In genomic region chr16:88524973-88525662, GRCh38 we compare ENCODE assay signal across 2 cellular contexts.
TF ChIP-seq lines count a peak whose summit lies in the region.

No MANE protein-coding gene starts in this region.

TF ChIP-seq in IMR-90, 13 proteins besides CTCF, POLR2A, EP300 and RAD21:
- TF ChIP-seq CHD1 (IDR thresholded peaks at IDR 0.05; ENCODE audit: low read depth, low read length) (no peak), SMC3 (IDR thresholded peaks at IDR 0.05; ENCODE audit: low read depth, low read length) (no peak), RCOR1 (IDR thresholded peaks at IDR 0.05; ENCODE audit: insufficient replicate concordance, low read length) (no peak), MAZ (IDR thresholded peaks at IDR 0.05; ENCODE audit: borderline replicate concordance, low read depth, low read length) (no peak), MAFK (IDR thresholded peaks at IDR 0.05; ENCODE audit: low read depth, low read length) (no peak), MXI1 (IDR thresholded peaks at IDR 0.05; ENCODE audit: borderline replicate concordance, low read depth, low read length) (no peak)
- TF ChIP-seq, protein P1, sequence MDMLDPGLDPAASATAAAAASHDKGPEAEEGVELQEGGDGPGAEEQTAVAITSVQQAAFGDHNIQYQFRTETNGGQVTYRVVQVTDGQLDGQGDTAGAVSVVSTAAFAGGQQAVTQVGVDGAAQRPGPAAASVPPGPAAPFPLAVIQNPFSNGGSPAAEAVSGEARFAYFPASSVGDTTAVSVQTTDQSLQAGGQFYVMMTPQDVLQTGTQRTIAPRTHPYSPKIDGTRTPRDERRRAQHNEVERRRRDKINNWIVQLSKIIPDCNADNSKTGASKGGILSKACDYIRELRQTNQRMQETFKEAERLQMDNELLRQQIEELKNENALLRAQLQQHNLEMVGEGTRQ (IDR thresholded peaks at IDR 0.05; ENCODE audit: low read depth, low read length): no peak

TF ChIP-seq in endothelial cell of umbilical vein, 7 proteins besides CTCF, POLR2A, EP300 and RAD21:
- TF ChIP-seq, protein P2, sequence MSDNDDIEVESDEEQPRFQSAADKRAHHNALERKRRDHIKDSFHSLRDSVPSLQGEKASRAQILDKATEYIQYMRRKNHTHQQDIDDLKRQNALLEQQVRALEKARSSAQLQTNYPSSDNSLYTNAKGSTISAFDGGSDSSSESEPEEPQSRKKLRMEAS (IDR thresholded peaks at IDR 0.05; ENCODE audit: insufficient read depth, insufficient read length): no peak
- TF ChIP-seq JUN (IDR thresholded peaks at IDR 0.05; ENCODE audit: borderline replicate concordance, insufficient read depth, insufficient read length, low read depth): no peak
- no peak for TF ChIP-seq FOS (IDR thresholded peaks at IDR 0.05; ENCODE audit: borderline replicate concordance, insufficient read depth, low read length)
- TF ChIP-seq MYC (IDR thresholded peaks at IDR 0.05; ENCODE audit: low read depth, low read length): no peak
- no peak for TF ChIP-seq EZH2 (IDR thresholded peaks at IDR 0.05; ENCODE audit: borderline replicate concordance, low read depth, low read length, severe bottlenecking)
- TF ChIP-seq GATA2 (IDR thresholded peaks at IDR 0.05; ENCODE audit: insufficient read depth, insufficient read length, low read depth, low read length): no peak
- TF ChIP-seq POLR2AphosphoS5 (IDR thresholded peaks at IDR 0.05; ENCODE audit: insufficient read depth, low read depth, low read length): no peak
